12 cellular contexts compared by ENCODE assay signal in the genomic region with DNA sequence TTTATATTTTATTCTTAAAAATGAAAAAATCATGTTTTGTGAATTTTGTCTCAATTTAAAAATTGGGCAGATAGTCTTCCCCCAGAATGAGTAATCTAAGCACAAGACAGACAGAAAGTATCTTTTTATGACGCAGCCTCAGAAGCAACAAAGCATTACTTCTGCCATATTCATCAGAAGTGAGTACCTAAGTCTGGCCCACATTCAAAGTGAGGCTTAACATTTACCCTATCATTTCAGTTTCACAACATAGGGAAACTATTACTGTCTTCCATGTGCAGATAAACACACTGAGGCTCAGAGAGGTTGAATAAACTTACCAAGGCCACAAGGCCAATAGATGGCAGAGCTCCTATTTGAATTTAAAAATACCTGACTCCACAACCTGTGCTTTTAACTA. TPM values are rescaled to one million over a fixed set of nuclear protein-coding genes. Genes with fewer than 3 reads are reported as not detected.
DNase-seq lines count a peak whose midpoint lies in the region; ATAC-seq and TF ChIP-seq lines count a peak whose summit lies in the region.
"Had no signal": no experiment of that assay in that cellular context is flagged by ENCODE, and none has a peak within 500 bp of the region (broad histone marks: within the 10 kb centered on the region; RNA-seq: fewer than 3 reads in every experiment).

No MANE protein-coding gene starts in this region.

- H3K27ac Mint-ChIP-seq in activated T-cell treated with anti-CD3 and anti-CD28 coated beads, Interleukin-2, amount 50 U/mL, for 72 hours = peak overlapping the region; percentile 97
- H3K27ac Mint-ChIP-seq in activated B cell treated with CpG ODN at 0.5 μM for 24 hours = peak overlapping the region; percentile 85
- H3K27ac Mint-ChIP-seq in stimulated activated memory B cell treated with anti-CD40 and anti-IgM and Interleukin-4, amounts not matched to agents 10 μg/mL and 1 μg/mL and 100 μg/mL, for 72 hours = peak overlapping the region; percentile 89

- intact Hi-C loops in activated B cell treated with CpG ODN at 0.5 μM for 24 hours (cut with micrococcal nuclease) = loop anchor here (5.0 to 10.0 kb wide), 6 partner anchors 362 to 1601 kb away; a partner anchor contains a TSS

- no peaks in the 10 kb centered on the region for H3K36me3 Mint-ChIP-seq in activated T-cell treated with anti-CD3 and anti-CD28 coated beads, Interleukin-2, amount 50 U/mL, for 72 hours (ENCODE audit: insufficient read depth in 2 of 2)
- no peaks in the 10 kb centered on the region for H3K36me3 Mint-ChIP-seq in activated B cell treated with CpG ODN at 0.5 μM for 24 hours (ENCODE audit: low read depth)
- no peaks in the 10 kb centered on the region for H3K36me3 Mint-ChIP-seq in stimulated activated memory B cell treated with anti-CD40 and anti-IgM and Interleukin-4, amounts not matched to agents 10 μg/mL and 1 μg/mL and 100 μg/mL, for 72 hours

- CTCF ChIA-PET in activated B cell treated with CpG ODN at 0.5 μM for 24 hours (lab: Charles Lee) = no interaction called here

- peak; percentile 14 to 19 for DNase-seq in activated T-cell treated with anti-CD3 and anti-CD28 coated beads, Interleukin-2, amount 50 U/mL, for 72 hours
- DNase-seq in activated T-cell treated with anti-CD3 and anti-CD28 coated beads, Interleukin-2, amount 50 U/mL, for 48 hours = no peak
- DNase-seq in activated B cell treated with CpG ODN at 0.5 μM for 24 hours (no peak), NK-92 (lab: John Stamatoyannopoulos, UW; ENCODE audit: unreplicated experiment) (no peak), GM19238 (ENCODE audit: insufficient read length, low spot score) (no peak), NCI-H82 treated with DMSO at 0.1 percent for 48 hours (lab: John Stamatoyannopoulos, UW; ENCODE audit: unreplicated experiment) (no peak)
- DNase-seq: NCI-H1105 treated with DMSO at 0.1 percent for 48 hours, spleen had no signal

- ATAC-seq in activated T-cell treated with anti-CD3 and anti-CD28 coated beads, Interleukin-2, amount 50 U/mL, for 72 hours (replicated peaks in 1 of 2) = peak; percentile 79 to 81
- ATAC-seq in HG02610 (IDR thresholded peaks at IDR 0.05; ENCODE audit: unreplicated experiment) (peak; percentile 68), activated B cell treated with CpG ODN at 0.5 μM for 24 hours (ENCODE audit: low read depth) (peak; percentile 45)
- ATAC-seq in stimulated activated memory B cell treated with anti-CD40 and anti-IgM and Interleukin-4, amounts not matched to agents 10 μg/mL and 1 μg/mL and 100 μg/mL, for 72 hours = peak; percentile 73
- ATAC-seq: HCT116 had no signal

- peaks cover 30% of the 10 kb centered on the region for H3K4me1 Mint-ChIP-seq in activated T-cell treated with anti-CD3 and anti-CD28 coated beads, Interleukin-2, amount 50 U/mL, for 72 hours (ENCODE audit: low read depth)
- peaks cover 46% of the 10 kb centered on the region for H3K4me1 Mint-ChIP-seq in activated B cell treated with CpG ODN at 0.5 μM for 24 hours
- H3K4me1 Mint-ChIP-seq in stimulated activated memory B cell treated with anti-CD40 and anti-IgM and Interleukin-4, amounts not matched to agents 10 μg/mL and 1 μg/mL and 100 μg/mL, for 72 hours = peaks cover 27% of the 10 kb centered on the region

- H3K4me3 Mint-ChIP-seq in activated T-cell treated with anti-CD3 and anti-CD28 coated beads, Interleukin-2, amount 50 U/mL, for 72 hours = peak overlapping the region; percentile 6 to 80
- no peak overlapping the region for H3K4me3 Mint-ChIP-seq in activated B cell treated with CpG ODN at 0.5 μM for 24 hours
- H3K4me3 Mint-ChIP-seq in stimulated activated memory B cell treated with anti-CD40 and anti-IgM and Interleukin-4, amounts not matched to agents 10 μg/mL and 1 μg/mL and 100 μg/mL, for 72 hours = no peak overlapping the region

- TF ChIP-seq CTCF in activated B cell treated with CpG ODN at 0.5 μM for 24 hours (IDR thresholded peaks at IDR 0.05) = no peak

- no peaks in the 10 kb centered on the region for H3K9me3 Mint-ChIP-seq in activated T-cell treated with anti-CD3 and anti-CD28 coated beads, Interleukin-2, amount 50 U/mL, for 72 hours
- no peaks in the 10 kb centered on the region for H3K9me3 Mint-ChIP-seq in activated B cell treated with CpG ODN at 0.5 μM for 24 hours
- H3K9me3 Mint-ChIP-seq in stimulated activated memory B cell treated with anti-CD40 and anti-IgM and Interleukin-4, amounts not matched to agents 10 μg/mL and 1 μg/mL and 100 μg/mL, for 72 hours = no peaks in the 10 kb centered on the region
- H3K9me3 Mint-ChIP-seq: T-helper 1 cell treated with Interleukin-12 subunit alpha and Interleukin-12 subunit beta and Interleukin-4 antibody, amounts not matched to agents 30 μg/mL and 1 μg/mL, for 36 hours had no signal

- H3K27me3 Mint-ChIP-seq in activated T-cell treated with anti-CD3 and anti-CD28 coated beads, Interleukin-2, amount 50 U/mL, for 72 hours (ENCODE audit: low read depth) = peaks cover 7% of the 10 kb centered on the region
- H3K27me3 Mint-ChIP-seq in activated B cell treated with CpG ODN at 0.5 μM for 24 hours = no peaks in the 10 kb centered on the region
- H3K27me3 Mint-ChIP-seq in stimulated activated memory B cell treated with anti-CD40 and anti-IgM and Interleukin-4, amounts not matched to agents 10 μg/mL and 1 μg/mL and 100 μg/mL, for 72 hours = no peaks in the 10 kb centered on the region

- POLR2A ChIA-PET in activated B cell treated with CpG ODN at 0.5 μM for 24 hours (lab: Charles Lee) = no interaction called here

RNA-seq across cellular contexts. Expression of a gene that starts 4.4 kb away (rescaled TPM):
- 10 to 100 TPM; 27.5 to 33.8 TPM for total RNA-seq in activated T-cell treated with anti-CD3 and anti-CD28 coated beads, Interleukin-2, amount 50 U/mL, for 72 hours
- total RNA-seq in activated B cell treated with CpG ODN at 0.5 μM for 24 hours = 29.2 and 35.5 TPM in 2 replicates

Comparison
In these comparisons a context has a peak if more than half of its experiments do, and no peak if none do; other contexts are left out.
1. DNase-seq: peak in activated T-cell treated with anti-CD3 and anti-CD28 coated beads, Interleukin-2, amount 50 U/mL, for 72 hours (2 of 2); none in activated T-cell treated with anti-CD3 and anti-CD28 coated beads, Interleukin-2, amount 50 U/mL, for 48 hours (0 of 2), activated B cell treated with CpG ODN at 0.5 μM for 24 hours (single experiment), NK-92 (single experiment), GM19238 (single experiment) and NCI-H82 treated with DMSO at 0.1 percent for 48 hours (single experiment).
2. H3K4me3 Mint-ChIP-seq: peak in activated T-cell treated with anti-CD3 and anti-CD28 coated beads, Interleukin-2, amount 50 U/mL, for 72 hours (2 of 2); none in activated B cell treated with CpG ODN at 0.5 μM for 24 hours (single experiment) and stimulated activated memory B cell treated with anti-CD40 and anti-IgM and Interleukin-4, amounts not matched to agents 10 μg/mL and 1 μg/mL and 100 μg/mL, for 72 hours (single experiment).
3. Peak in every context shown above with its lines, with median percentiles within 50 percentile points of each other: ATAC-seq and H3K27ac Mint-ChIP-seq.